ENCODE assay signal across 1 cellular context in the genomic region with DNA sequence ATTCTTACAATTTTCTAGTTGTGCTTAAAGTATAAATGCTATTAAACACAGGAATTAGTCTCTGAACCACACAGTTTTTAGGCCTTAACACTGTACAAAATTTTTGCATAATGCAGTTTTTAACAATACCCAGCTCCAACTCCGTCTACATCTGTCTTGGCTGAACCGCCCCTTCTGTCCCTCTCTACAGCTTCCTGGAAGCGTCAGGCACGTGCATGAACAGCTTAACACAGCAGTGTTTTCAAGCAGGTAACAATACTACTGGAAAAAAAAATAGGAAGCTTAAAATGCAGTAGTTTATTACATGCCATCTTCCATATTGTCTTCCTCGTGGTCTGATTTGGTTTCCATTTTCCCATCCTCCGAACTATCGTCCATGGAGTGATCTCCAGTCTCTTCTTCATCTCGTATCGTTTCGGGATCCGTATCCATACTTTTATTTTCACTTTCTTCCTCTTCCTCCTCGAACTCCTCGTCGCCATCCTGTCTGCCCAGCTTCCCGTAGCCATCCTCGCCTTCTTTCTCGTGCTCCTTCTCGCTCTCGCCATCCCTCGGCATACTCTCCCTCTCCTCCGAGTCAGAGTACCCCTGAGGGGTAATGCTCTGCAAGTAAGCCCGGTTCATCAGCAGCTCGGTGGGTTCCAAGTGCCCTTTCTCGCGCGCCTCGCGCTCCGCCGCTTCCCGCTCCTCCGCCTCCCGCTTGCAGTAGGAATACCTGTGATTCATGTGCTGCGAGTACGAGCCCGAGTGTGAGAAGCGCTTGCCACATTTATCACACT.
TF ChIP-seq lines count a peak whose summit lies in the region.

No MANE protein-coding gene starts in this region.

TF ChIP-seq in HepG2, 621 proteins besides CTCF, POLR2A, EP300 and RAD21 (continued from another document):
- TF ChIP-seq, protein P1, sequence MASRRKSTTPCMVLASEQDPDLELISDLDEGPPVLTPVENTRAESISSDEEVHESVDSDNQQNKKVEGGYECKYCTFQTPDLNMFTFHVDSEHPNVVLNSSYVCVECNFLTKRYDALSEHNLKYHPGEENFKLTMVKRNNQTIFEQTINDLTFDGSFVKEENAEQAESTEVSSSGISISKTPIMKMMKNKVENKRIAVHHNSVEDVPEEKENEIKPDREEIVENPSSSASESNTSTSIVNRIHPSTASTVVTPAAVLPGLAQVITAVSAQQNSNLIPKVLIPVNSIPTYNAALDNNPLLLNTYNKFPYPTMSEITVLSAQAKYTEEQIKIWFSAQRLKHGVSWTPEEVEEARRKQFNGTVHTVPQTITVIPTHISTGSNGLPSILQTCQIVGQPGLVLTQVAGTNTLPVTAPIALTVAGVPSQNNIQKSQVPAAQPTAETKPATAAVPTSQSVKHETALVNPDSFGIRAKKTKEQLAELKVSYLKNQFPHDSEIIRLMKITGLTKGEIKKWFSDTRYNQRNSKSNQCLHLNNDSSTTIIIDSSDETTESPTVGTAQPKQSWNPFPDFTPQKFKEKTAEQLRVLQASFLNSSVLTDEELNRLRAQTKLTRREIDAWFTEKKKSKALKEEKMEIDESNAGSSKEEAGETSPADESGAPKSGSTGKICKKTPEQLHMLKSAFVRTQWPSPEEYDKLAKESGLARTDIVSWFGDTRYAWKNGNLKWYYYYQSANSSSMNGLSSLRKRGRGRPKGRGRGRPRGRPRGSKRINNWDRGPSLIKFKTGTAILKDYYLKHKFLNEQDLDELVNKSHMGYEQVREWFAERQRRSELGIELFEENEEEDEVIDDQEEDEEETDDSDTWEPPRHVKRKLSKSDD (CRISPR knock-in tag; IDR thresholded peaks at IDR 0.05; ENCODE audit: low read depth) = no peak
- TF ChIP-seq FOXC1 (CRISPR knock-in tag; IDR thresholded peaks at IDR 0.05; ENCODE audit: borderline replicate concordance) (0 out of 2 replicates have a peak, but pooled peaks have one; percentile 53), ZNF557 (CRISPR knock-in tag; IDR thresholded peaks at IDR 0.05) (no peak), EZH2 (conservative IDR thresholded peaks at IDR 0.05; ENCODE audit: low read depth, low read length) (peak; percentile 67; the same call in 1 of the 2 replicates), ZNF274 (CRISPR knock-in tag; IDR thresholded peaks at IDR 0.05) (0 out of 2 replicates have a peak, but pooled peaks have one; percentile 39), ZNF33B (CRISPR knock-in tag; IDR thresholded peaks at IDR 0.05) (0 out of 2 replicates have a peak, but pooled peaks have one; percentile 40)
- TF ChIP-seq, protein P2, sequence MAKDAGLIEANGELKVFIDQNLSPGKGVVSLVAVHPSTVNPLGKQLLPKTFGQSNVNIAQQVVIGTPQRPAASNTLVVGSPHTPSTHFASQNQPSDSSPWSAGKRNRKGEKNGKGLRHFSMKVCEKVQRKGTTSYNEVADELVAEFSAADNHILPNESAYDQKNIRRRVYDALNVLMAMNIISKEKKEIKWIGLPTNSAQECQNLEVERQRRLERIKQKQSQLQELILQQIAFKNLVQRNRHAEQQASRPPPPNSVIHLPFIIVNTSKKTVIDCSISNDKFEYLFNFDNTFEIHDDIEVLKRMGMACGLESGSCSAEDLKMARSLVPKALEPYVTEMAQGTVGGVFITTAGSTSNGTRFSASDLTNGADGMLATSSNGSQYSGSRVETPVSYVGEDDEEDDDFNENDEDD (CRISPR knock-in tag; IDR thresholded peaks at IDR 0.05; ENCODE audit: borderline replicate concordance) = 0 out of 2 replicates have a peak, but pooled peaks have one; percentile 20
- TF ChIP-seq, protein P3, sequence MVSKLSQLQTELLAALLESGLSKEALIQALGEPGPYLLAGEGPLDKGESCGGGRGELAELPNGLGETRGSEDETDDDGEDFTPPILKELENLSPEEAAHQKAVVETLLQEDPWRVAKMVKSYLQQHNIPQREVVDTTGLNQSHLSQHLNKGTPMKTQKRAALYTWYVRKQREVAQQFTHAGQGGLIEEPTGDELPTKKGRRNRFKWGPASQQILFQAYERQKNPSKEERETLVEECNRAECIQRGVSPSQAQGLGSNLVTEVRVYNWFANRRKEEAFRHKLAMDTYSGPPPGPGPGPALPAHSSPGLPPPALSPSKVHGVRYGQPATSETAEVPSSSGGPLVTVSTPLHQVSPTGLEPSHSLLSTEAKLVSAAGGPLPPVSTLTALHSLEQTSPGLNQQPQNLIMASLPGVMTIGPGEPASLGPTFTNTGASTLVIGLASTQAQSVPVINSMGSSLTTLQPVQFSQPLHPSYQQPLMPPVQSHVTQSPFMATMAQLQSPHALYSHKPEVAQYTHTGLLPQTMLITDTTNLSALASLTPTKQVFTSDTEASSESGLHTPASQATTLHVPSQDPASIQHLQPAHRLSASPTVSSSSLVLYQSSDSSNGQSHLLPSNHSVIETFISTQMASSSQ (IDR thresholded peaks at IDR 0.05; ENCODE audit: low read depth) = no peak
- TF ChIP-seq, protein P3 (CRISPR knock-in tag; IDR thresholded peaks at IDR 0.05; ENCODE audit: borderline replicate concordance) = no peak
